ENCODE assay signal across 7 cellular contexts in the genomic region with DNA sequence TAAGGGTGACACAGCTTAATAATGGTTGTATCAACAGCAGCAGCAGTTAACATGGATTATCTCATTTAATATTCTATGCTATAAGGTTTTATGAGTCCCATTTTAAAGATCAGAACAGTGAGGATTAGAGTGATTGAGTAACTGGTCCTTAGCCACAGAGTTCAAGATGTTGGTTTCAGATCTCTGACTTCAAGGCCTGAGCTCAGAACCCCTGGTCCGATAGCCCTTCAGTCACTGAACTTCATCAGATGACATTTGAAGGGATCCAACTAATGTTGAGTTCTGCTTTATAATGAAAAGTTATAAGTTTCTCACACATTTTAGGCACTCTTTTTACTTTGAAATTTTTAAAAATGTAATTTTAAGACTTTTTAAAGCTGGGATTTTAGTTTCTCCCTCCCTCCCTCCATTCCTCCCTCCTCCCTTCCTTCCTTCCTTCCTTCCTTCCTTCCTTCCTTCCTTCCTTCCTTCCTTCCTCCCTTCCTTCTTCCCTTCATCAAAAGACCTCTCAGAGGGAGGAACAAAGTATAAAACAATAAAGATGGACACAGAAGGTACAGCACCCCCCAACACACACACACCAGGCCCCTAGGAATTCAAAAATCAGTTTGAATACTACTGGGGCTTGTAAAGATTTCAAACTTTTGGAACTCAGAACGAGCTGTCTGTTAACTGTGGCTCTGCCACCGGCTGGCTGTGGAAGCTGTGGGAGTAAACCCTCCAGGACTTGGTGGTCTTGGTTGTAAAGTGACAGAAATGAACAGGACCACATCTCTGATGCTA.
"Had no signal": no experiment of that assay in that cellular context is flagged by ENCODE, and none has a peak within 500 bp of the region (broad histone marks: within the 10 kb centered on the region; RNA-seq: fewer than 3 reads in every experiment).

No MANE protein-coding gene starts in this region.

- H3K4me3 ChIP-seq: GM23338, K562 had no signal

- DNase-seq: H9, HCEC 1CT, HFFc6, IMR-90, KG1 had no signal
